1 cellular context compared by ENCODE assay signal in the genomic region with DNA sequence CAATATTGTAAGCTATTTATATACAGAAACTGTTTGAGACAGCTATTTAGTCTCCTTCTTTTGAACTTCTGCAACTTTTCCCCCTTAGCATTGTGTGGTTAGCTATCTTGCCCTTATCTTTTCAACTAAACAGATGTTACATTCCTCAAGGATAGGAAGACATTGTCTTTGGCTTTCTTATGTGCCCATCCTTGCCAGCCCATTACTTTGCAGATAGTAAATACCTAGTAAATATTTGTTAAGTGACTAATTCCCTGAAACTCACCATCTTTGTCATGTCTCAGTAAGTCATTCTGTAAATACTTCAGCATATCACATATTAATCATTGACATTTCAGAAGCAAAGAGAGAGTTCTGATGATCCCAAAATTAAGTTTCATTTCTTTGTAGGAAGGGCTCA.
TF ChIP-seq lines count a peak whose summit lies in the region.

No MANE protein-coding gene starts in this region.

TF ChIP-seq in GM23338, 12 proteins besides CTCF, POLR2A, EP300 and RAD21 (continued from another document):
- TF ChIP-seq, protein P1, sequence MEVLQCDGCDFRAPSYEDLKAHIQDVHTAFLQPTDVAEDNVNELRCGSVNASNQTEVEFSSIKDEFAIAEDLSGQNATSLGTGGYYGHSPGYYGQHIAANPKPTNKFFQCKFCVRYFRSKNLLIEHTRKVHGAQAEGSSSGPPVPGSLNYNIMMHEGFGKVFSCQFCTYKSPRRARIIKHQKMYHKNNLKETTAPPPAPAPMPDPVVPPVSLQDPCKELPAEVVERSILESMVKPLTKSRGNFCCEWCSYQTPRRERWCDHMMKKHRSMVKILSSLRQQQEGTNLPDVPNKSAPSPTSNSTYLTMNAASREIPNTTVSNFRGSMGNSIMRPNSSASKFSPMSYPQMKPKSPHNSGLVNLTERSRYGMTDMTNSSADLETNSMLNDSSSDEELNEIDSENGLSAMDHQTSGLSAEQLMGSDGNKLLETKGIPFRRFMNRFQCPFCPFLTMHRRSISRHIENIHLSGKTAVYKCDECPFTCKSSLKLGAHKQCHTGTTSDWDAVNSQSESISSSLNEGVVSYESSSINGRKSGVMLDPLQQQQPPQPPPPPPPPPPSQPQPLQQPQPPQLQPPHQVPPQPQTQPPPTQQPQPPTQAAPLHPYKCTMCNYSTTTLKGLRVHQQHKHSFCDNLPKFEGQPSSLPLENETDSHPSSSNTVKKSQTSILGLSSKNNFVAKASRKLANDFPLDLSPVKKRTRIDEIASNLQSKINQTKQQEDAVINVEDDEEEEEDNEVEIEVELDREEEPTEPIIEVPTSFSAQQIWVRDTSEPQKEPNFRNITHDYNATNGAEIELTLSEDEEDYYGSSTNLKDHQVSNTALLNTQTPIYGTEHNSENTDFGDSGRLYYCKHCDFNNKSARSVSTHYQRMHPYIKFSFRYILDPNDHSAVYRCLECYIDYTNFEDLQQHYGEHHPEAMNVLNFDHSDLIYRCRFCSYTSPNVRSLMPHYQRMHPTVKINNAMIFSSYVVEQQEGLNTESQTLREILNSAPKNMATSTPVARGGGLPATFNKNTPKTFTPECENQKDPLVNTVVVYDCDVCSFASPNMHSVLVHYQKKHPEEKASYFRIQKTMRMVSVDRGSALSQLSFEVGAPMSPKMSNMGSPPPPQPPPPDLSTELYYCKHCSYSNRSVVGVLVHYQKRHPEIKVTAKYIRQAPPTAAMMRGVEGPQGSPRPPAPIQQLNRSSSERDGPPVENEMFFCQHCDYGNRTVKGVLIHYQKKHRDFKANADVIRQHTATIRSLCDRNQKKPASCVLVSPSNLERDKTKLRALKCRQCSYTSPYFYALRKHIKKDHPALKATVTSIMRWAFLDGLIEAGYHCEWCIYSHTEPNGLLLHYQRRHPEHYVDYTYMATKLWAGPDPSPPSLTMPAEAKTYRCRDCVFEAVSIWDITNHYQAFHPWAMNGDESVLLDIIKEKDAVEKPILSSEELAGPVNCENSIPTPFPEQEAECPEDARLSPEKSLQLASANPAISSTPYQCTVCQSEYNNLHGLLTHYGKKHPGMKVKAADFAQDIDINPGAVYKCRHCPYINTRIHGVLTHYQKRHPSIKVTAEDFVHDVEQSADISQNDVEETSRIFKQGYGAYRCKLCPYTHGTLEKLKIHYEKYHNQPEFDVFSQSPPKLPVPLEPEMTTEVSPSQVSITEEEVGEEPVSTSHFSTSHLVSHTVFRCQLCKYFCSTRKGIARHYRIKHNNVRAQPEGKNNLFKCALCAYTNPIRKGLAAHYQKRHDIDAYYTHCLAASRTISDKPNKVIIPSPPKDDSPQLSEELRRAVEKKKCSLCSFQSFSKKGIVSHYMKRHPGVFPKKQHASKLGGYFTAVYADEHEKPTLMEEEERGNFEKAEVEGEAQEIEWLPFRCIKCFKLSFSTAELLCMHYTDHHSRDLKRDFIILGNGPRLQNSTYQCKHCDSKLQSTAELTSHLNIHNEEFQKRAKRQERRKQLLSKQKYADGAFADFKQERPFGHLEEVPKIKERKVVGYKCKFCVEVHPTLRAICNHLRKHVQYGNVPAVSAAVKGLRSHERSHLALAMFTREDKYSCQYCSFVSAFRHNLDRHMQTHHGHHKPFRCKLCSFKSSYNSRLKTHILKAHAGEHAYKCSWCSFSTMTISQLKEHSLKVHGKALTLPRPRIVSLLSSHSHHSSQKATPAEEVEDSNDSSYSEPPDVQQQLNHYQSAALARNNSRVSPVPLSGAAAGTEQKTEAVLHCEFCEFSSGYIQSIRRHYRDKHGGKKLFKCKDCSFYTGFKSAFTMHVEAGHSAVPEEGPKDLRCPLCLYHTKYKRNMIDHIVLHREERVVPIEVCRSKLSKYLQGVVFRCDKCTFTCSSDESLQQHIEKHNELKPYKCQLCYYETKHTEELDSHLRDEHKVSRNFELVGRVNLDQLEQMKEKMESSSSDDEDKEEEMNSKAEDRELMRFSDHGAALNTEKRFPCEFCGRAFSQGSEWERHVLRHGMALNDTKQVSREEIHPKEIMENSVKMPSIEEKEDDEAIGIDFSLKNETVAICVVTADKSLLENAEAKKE (CRISPR knock-in tag; IDR thresholded peaks at IDR 0.05) = no peak
TF ChIP-seq in GM23338: peak in this region for 0.
